ENCODE assay signal across 12 cellular contexts in the genomic region with DNA sequence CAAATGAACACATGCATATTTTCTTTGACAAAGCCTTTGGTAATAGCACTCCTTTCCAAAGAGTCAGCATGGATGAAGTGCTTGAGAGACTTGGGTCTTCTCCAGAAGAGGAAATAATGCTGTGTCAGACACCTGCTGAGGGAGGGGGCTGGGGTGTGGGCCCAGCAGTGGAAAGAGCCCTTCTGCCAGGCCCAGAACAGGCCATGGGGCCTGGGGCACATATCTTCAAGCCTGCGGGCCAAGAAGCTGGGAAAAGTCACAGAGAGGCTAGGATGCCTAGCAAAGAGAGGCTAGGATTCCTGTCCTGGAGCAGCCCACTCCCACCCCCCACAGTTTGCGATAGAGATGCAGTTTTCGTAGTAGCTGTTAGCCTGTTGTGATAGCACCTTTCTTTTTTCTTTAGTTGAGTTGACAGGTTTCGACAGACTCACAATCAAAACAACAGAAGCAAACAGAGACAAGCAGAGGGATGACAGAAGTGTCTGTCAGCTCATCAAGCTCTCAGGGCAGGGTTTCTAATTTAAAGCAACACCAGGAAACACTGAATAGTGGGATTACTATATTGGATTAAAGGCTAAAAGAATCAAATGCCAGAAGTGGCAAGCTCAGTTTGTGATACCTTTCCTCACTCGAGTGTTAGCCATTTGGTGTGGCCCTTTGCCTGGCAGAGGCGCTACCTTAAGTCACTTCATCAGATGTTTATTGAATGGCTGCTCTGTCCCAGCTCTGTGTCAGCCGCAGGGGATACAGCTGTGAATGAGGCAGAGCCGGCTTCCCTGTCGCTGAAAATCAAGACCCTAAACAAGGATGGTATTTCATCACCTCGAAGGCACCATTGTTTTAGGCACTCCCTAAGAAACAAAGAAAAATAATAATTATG. TPM values are rescaled to one million over a fixed set of nuclear protein-coding genes. Genes with fewer than 3 reads are reported as not detected.
DNase-seq lines count a peak whose midpoint lies in the region; ATAC-seq and TF ChIP-seq lines count a peak whose summit lies in the region.
"Had no signal": no experiment of that assay in that cellular context is flagged by ENCODE, and none has a peak within 500 bp of the region (broad histone marks: within the 10 kb centered on the region; RNA-seq: fewer than 3 reads in every experiment).

No MANE protein-coding gene starts in this region.

- H3K36me3 Mint-ChIP-seq in activated naive CD4-positive, alpha-beta T cell treated with anti-CD3 and anti-CD28 coated beads, Interleukin-2, amount 50 U/mL, for 72 hours = peaks cover 7 to 16% of the 10 kb centered on the region in 2 donors
- peaks cover 6% of the 10 kb centered on the region for H3K36me3 Mint-ChIP-seq in activated naive CD4-positive, alpha-beta T cell treated with anti-CD3 and anti-CD28 coated beads for 36 hours (ENCODE audit: low read depth)
- H3K36me3 Mint-ChIP-seq in WTC11 = peaks cover 5% of the 10 kb centered on the region; the same call in 1 of the 2 replicates
- H3K36me3 Mint-ChIP-seq in memory B cell = peaks cover 20% of the 10 kb centered on the region

- no peak overlapping the region for H3K4me3 ChIP-seq in upper lobe of right lung
- H3K4me3 ChIP-seq: K562 had no signal

- ATAC-seq in activated naive CD4-positive, alpha-beta T cell treated with anti-CD3 and anti-CD28 coated beads, Interleukin-2, amount 50 U/mL, for 72 hours = no peak
- ATAC-seq in WTC11 (no peak), memory B cell (ENCODE audit: low read depth) (no peak), upper lobe of right lung (peak; percentile 54), left lobe of liver (no peak), GM21515 (IDR thresholded peaks at IDR 0.05; ENCODE audit: unreplicated experiment) (no peak)
- ATAC-seq: K562 had no signal

- H3K27ac Mint-ChIP-seq in activated naive CD4-positive, alpha-beta T cell treated with anti-CD3 and anti-CD28 coated beads, Interleukin-2, amount 50 U/mL, for 72 hours = peak overlapping the region; percentile 26 to 51
- no peak overlapping the region for H3K27ac Mint-ChIP-seq in activated naive CD4-positive, alpha-beta T cell treated with anti-CD3 and anti-CD28 coated beads for 36 hours
- 0 out of 2 replicates have a peak overlapping the region, but pooled peaks have one; percentile 1 for H3K27ac Mint-ChIP-seq in WTC11
- peak overlapping the region; percentile 29 for H3K27ac Mint-ChIP-seq in memory B cell

- intact Hi-C loops in activated naive CD4-positive, alpha-beta T cell treated with anti-CD3 and anti-CD28 coated beads for 36 hours (cut with micrococcal nuclease) = no loop called here
- intact Hi-C loops in upper lobe of right lung (cut with DNase I) = no loop called here

- H3K27ac ChIP-seq in upper lobe of right lung = peak overlapping the region; percentile 27
- H3K27ac ChIP-seq in caudate nucleus (ENCODE audit: low read depth, low read length) = no peak overlapping the region

- no peaks in the 10 kb centered on the region for H3K27me3 ChIP-seq in upper lobe of right lung

- peaks cover 79% of the 10 kb centered on the region for H3K4me1 Mint-ChIP-seq in activated naive CD4-positive, alpha-beta T cell treated with anti-CD3 and anti-CD28 coated beads for 36 hours (ENCODE audit: low read depth)
- peaks cover 65% of the 10 kb centered on the region for H3K4me1 Mint-ChIP-seq in WTC11
- peaks cover 34% of the 10 kb centered on the region for H3K4me1 Mint-ChIP-seq in memory B cell

- H3K9me3 ChIP-seq in upper lobe of right lung = no peaks in the 10 kb centered on the region

- CTCF ChIA-PET in activated naive CD4-positive, alpha-beta T cell treated with anti-CD3 and anti-CD28 coated beads for 36 hours (lab: Charles Lee) = interaction anchor here (0.5 to 1.1 kb wide), 5 partner anchors 8 to 322 kb away, joined by 3 to 5 read pairs (median 3); no protein-coding TSS in a partner anchor
- CTCF ChIA-PET in WTC11 (lab: Charles Lee) = interaction anchor here (1.1 to 3.0 kb wide), 3 partner anchors 19 to 57 kb away, joined by 3 to 11 read pairs (median 10); a partner anchor contains a TSS

- no peak for DNase-seq in activated naive CD4-positive, alpha-beta T cell treated with anti-CD3 and anti-CD28 coated beads, Interleukin-2, amount 50 U/mL, for 72 hours (ENCODE audit: low spot score in 2 of 2)
- no peak for DNase-seq in activated naive CD4-positive, alpha-beta T cell treated with anti-CD3 and anti-CD28 coated beads for 36 hours
- no peak for DNase-seq in WTC11 (ENCODE audit: low spot score)
- no peak for DNase-seq in memory B cell (ENCODE audit: low spot score in 2 of 2)
- no peak for DNase-seq in upper lobe of right lung
- DNase-seq in left lobe of liver (ENCODE audit: low spot score) = no peak
- DNase-seq in caudate nucleus (lab: John Stamatoyannopoulos, UW) = no peak
- DNase-seq: activated gamma-delta T cell, immature natural killer cell, NCI-H2107 had no signal

- no peaks in the 10 kb centered on the region for H3K27me3 Mint-ChIP-seq in activated naive CD4-positive, alpha-beta T cell treated with anti-CD3 and anti-CD28 coated beads for 36 hours (ENCODE audit: low read depth)
- H3K27me3 Mint-ChIP-seq in WTC11 (ENCODE audit: low read depth) (no peaks in the 10 kb centered on the region), memory B cell (no peaks in the 10 kb centered on the region)

- peaks cover 0 to 8% of the 10 kb centered on the region in 2 donors for H3K9me3 Mint-ChIP-seq in activated naive CD4-positive, alpha-beta T cell treated with anti-CD3 and anti-CD28 coated beads, Interleukin-2, amount 50 U/mL, for 72 hours
- no peaks in the 10 kb centered on the region for H3K9me3 Mint-ChIP-seq in activated naive CD4-positive, alpha-beta T cell treated with anti-CD3 and anti-CD28 coated beads for 36 hours
- H3K9me3 Mint-ChIP-seq in WTC11 (peaks cover 7% of the 10 kb centered on the region; the same call in 1 of the 2 replicates), memory B cell (no peaks in the 10 kb centered on the region)
- H3K9me3 Mint-ChIP-seq: immature natural killer cell had no signal

- POLR2A ChIA-PET in WTC11 (lab: Charles Lee) = no interaction called here

- H3K36me3 ChIP-seq in upper lobe of right lung = no peaks in the 10 kb centered on the region

- no peak overlapping the region for H3K4me3 Mint-ChIP-seq in activated naive CD4-positive, alpha-beta T cell treated with anti-CD3 and anti-CD28 coated beads for 36 hours
- no peak overlapping the region for H3K4me3 Mint-ChIP-seq in WTC11
- H3K4me3 Mint-ChIP-seq in memory B cell = no peak overlapping the region

- TF ChIP-seq CTCF in WTC11 (IDR thresholded peaks at IDR 0.05) = no peak
- no peak for TF ChIP-seq CTCF in upper lobe of right lung (IDR thresholded peaks at IDR 0.05)

- H3K4me1 ChIP-seq in upper lobe of right lung = peaks cover 35% of the 10 kb centered on the region

TF ChIP-seq in WTC11, 78 proteins besides CTCF, POLR2A, EP300 and RAD21:
- TF ChIP-seq, protein P1, sequence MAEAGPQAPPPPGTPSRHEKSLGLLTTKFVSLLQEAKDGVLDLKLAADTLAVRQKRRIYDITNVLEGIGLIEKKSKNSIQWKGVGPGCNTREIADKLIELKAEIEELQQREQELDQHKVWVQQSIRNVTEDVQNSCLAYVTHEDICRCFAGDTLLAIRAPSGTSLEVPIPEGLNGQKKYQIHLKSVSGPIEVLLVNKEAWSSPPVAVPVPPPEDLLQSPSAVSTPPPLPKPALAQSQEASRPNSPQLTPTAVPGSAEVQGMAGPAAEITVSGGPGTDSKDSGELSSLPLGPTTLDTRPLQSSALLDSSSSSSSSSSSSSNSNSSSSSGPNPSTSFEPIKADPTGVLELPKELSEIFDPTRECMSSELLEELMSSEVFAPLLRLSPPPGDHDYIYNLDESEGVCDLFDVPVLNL (CRISPR knock-in tag; IDR thresholded peaks at IDR 0.05; ENCODE audit: borderline replicate concordance, low read depth) = no peak
TF ChIP-seq in WTC11: peak in this region for 0.

RNA-seq across cellular contexts. Expression of a gene that starts 19.0 kb away (rescaled TPM):
- total RNA-seq in activated naive CD4-positive, alpha-beta T cell treated with anti-CD3 and anti-CD28 coated beads, Interleukin-2, amount 50 U/mL, for 72 hours = 10 to 100 TPM; 34.2 to 59.9 TPM
- total RNA-seq in activated naive CD4-positive, alpha-beta T cell treated with anti-CD3 and anti-CD28 coated beads for 36 hours = 10 to 100 TPM; 59.1 to 60.2 TPM
- total RNA-seq in WTC11 (2021) (19.9 to 24.0 TPM (median 23.4 TPM) in 3 replicates), upper lobe of right lung (53.2 TPM), left lobe of liver (3.6 TPM)
